ENCODE assay signal across 8 cellular contexts in the genomic region with DNA sequence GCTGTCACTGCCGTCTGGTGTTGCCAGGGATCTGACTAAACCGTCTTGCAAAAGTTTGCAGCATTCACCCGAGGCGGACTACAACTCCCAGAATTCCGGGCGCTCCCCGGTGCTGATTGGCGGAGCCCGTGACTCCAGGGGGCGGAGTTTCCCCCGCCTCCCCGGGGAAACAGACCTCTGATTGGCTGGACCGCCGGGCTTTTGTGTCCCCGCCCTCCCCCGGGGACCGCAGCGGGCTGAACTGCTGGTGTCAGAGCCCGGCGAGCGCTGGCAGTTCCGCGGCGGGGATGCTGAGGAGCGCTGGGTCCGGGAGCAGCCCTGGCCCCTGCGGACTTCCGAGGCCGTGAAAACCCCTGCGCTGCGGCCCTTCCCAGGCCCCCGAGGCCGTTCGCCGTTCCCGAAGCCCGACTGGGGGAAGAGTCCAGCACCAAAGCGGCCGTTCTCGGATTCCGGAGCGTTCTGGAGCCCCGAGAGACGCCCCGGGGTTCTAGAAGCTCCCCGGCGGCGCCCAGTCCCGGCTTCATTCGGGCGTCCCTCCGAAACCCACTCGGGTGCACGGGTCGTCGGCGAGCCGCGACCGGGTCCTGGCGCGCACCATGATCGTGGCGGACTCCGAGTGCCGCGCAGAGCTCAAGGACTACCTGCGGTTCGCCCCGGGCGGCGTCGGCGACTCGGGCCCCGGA. TPM values are rescaled to one million over a fixed set of nuclear protein-coding genes. Genes with fewer than 3 reads are reported as not detected.
DNase-seq lines count a peak whose midpoint lies in the region; ATAC-seq and TF ChIP-seq lines count a peak whose summit lies in the region.

A gene with protein sequence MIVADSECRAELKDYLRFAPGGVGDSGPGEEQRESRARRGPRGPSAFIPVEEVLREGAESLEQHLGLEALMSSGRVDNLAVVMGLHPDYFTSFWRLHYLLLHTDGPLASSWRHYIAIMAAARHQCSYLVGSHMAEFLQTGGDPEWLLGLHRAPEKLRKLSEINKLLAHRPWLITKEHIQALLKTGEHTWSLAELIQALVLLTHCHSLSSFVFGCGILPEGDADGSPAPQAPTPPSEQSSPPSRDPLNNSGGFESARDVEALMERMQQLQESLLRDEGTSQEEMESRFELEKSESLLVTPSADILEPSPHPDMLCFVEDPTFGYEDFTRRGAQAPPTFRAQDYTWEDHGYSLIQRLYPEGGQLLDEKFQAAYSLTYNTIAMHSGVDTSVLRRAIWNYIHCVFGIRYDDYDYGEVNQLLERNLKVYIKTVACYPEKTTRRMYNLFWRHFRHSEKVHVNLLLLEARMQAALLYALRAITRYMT (plus strand): TSS at position 267 of the 683 bp plus-strand sequence. CDS start 330 bp downstream, at position 597.

- peaks cover 4% of the 10 kb centered on the region for H3K36me3 Mint-ChIP-seq in endothelial cell (ENCODE audit: low read depth, unreplicated experiment)

- H3K27ac ChIP-seq in OCI-LY3 (ENCODE audit: low read length): no peak within 1 kb of the TSS

- H3K27ac Mint-ChIP-seq in endothelial cell (ENCODE audit: unreplicated experiment): peak within 1 kb of the TSS; percentile 55

- H3K9ac ChIP-seq in OCI-LY3 (ENCODE audit: low read length): peak within 1 kb of the TSS; percentile 77

- H3K36me3 ChIP-seq in OCI-LY3 (replicated peaks; ENCODE audit: low read depth, low read length): no peaks in the 10 kb centered on the region

- H3K9me3 Mint-ChIP-seq in endothelial cell (ENCODE audit: unreplicated experiment): no peaks in the 10 kb centered on the region

- TF ChIP-seq CTCF in OCI-LY3 (IDR thresholded peaks at IDR 0.05; ENCODE audit: low read depth, low read length) (no peak), endothelial cell (IDR thresholded peaks at IDR 0.05; ENCODE audit: unreplicated experiment) (no peak)

- H3K4me2 ChIP-seq in OCI-LY3 (ENCODE audit: low read length): peak within 1 kb of the TSS; percentile 87

- H3K4me1 Mint-ChIP-seq in endothelial cell (ENCODE audit: unreplicated experiment): peaks cover 22% of the 10 kb centered on the region

- peak within 1 kb of the TSS; percentile 96 for H3K4me3 ChIP-seq in OCI-LY3 (ENCODE audit: low read length)

- ATAC-seq in GM21515 (IDR thresholded peaks at IDR 0.05; ENCODE audit: unreplicated experiment): peak; percentile 86

- no peaks in the 10 kb centered on the region for H3K27me3 ChIP-seq in OCI-LY3 (ENCODE audit: low read depth, low read length)

- peaks cover 16% of the 10 kb centered on the region for H3K4me1 ChIP-seq in OCI-LY3 (ENCODE audit: low read length)

- H2AFZ ChIP-seq in OCI-LY3 (ENCODE audit: low read depth, low read length): peak within 1 kb of the TSS; percentile 80

- no peaks in the 10 kb centered on the region for H4K20me1 ChIP-seq in OCI-LY3 (ENCODE audit: insufficient read depth, low read length)

- DNase-seq in D341Med (ENCODE audit: low spot score) (peak; percentile 97), HuH-7 (ENCODE audit: low spot score) (peak; percentile 94), activated T-cell treated with anti-CD3 and anti-CD28 coated beads for 1 hour (ENCODE audit: low read depth) (peak; percentile 98), endothelial cell (ENCODE audit: low spot score) (peak; percentile 100), midbrain (lab: John Stamatoyannopoulos, UW) (peak; percentile 98)
- DNase-seq in stimulated activated CD8-positive, alpha-beta memory T cell treated with anti-CD3 and anti-CD28 coated beads, Interleukin-2, amount 100 ng/mL, for 1 hour (ENCODE audit: low read depth in 2 of 2): peak; percentile 97 to 98

- peak within 1 kb of the TSS; percentile 85 for H3K4me3 Mint-ChIP-seq in endothelial cell (ENCODE audit: unreplicated experiment)

- H3K27me3 Mint-ChIP-seq in endothelial cell (ENCODE audit: unreplicated experiment): peaks cover 13% of the 10 kb centered on the region

- peaks cover 19% of the 10 kb centered on the region for H3K79me2 ChIP-seq in OCI-LY3 (ENCODE audit: low read length)

- no peaks in the 10 kb centered on the region for H3K9me3 ChIP-seq in OCI-LY3 (ENCODE audit: insufficient read depth, low read length)

RNA-seq across cellular contexts. Expression of the gene that starts here (rescaled TPM):
- total RNA-seq in endothelial cell (ENCODE audit: unreplicated experiment): 31.0 TPM
